8 cellular contexts compared by ENCODE assay signal in the genomic region with DNA sequence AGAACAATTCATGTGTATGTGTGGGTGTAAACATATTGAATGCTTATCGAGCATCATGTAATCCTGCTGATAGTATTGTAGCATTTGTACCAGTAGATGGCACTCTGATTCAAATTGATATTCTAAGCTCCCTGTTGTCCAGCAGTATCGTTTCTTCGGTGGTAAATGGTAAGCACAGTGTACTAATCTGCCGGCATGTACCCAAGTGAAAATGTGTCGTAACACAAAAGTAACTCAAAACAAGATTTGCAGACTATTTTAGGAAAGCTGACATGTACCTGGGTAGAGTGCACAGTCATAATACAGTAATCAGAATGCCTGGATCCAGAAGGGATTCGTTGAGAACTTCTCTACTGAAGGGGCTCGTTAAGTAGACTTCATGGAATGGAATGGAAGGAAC. TPM values are rescaled to one million over a fixed set of nuclear protein-coding genes. Genes with fewer than 3 reads are reported as not detected.
DNase-seq lines count a peak whose midpoint lies in the region; ATAC-seq and TF ChIP-seq lines count a peak whose summit lies in the region.

No MANE protein-coding gene starts in this region.

- H4K20me1 ChIP-seq in OCI-LY7 (ENCODE audit: insufficient read depth, low read length): no peaks in the 10 kb centered on the region

- no peaks in the 10 kb centered on the region for H3K9me2 ChIP-seq in OCI-LY7 (ENCODE audit: insufficient read depth, low read length)

- no peak for TF ChIP-seq POLR2A in transverse colon (IDR thresholded peaks at IDR 0.05)

- peak overlapping the region; percentile 79 for H2AFZ ChIP-seq in OCI-LY7 (ENCODE audit: low read length)

- no peak overlapping the region for H3K27ac ChIP-seq in OCI-LY7 (ENCODE audit: low read depth, low read length, poor library complexity, severe bottlenecking)
- H3K27ac ChIP-seq in transverse colon: no peak overlapping the region

- DNase-seq in COLO829 (ENCODE audit: low spot score) (peak; percentile 45), LoVo (ENCODE audit: low spot score) (peak; percentile 79), OCI-LY7 (ENCODE audit: low spot score) (peak; percentile 88), cerebellar cortex (ENCODE audit: low spot score) (peak; percentile 70), left lobe of liver (ENCODE audit: low spot score) (no peak), transverse colon (no peak)

- H3K79me2 ChIP-seq in OCI-LY7 (ENCODE audit: insufficient read depth, low read depth, low read length): no peaks in the 10 kb centered on the region

- peak; percentile 98 for TF ChIP-seq CTCF in OCI-LY7 (conservative IDR thresholded peaks at IDR 0.05; ENCODE audit: low read length)
- TF ChIP-seq CTCF in transverse colon (IDR thresholded peaks at IDR 0.05): peak; percentile 66 to 73 (median 67)

- CTCF ChIA-PET in OCI-LY7 (lab: Charles Lee; ENCODE audit: unreplicated experiment): interaction anchor here (1.4 kb wide), 1 partner anchor 37 kb away, joined by 8 read pairs; no protein-coding TSS in a partner anchor

- H3K36me3 ChIP-seq in OCI-LY7 (ENCODE audit: insufficient read depth, low read length): peaks cover 14% of the 10 kb centered on the region
- no peaks in the 10 kb centered on the region for H3K36me3 ChIP-seq in transverse colon

- intact Hi-C loops in OCI-LY7 (cut with micrococcal nuclease; ENCODE audit: unreplicated experiment) (loop anchor here (2.0 to 10.0 kb wide), 5 partner anchors 111 to 1028 kb away; a partner anchor contains a TSS), transverse colon (cut with DNase I; ENCODE audit: low total_unique reads) (no loop called here)

- H3K4me1 ChIP-seq in OCI-LY7 (ENCODE audit: insufficient read depth, low read length, poor library complexity, severe bottlenecking) (peaks cover 8% of the 10 kb centered on the region), transverse colon (peaks cover 0 to 20% (median 0%) of the 10 kb centered on the region in 4 donors)

- no TSS peak for BruUV-seq in OCI-LY7 (replicated peaks; lab: Mats Ljungman, UMichigan)

- peak; percentile 71 for ATAC-seq in GM19351 (IDR thresholded peaks at IDR 0.05; ENCODE audit: unreplicated experiment)
- ATAC-seq in left lobe of liver: peak; percentile 97
- ATAC-seq in HG02981 (IDR thresholded peaks at IDR 0.05; ENCODE audit: unreplicated experiment): no peak

- 0 out of 2 replicates have a peak, but pooled peaks cover 3% of the 10 kb centered on the region for H3K9me3 ChIP-seq in OCI-LY7 (ENCODE audit: low read length)
- H3K9me3 ChIP-seq in transverse colon: no peaks in the 10 kb centered on the region

- WGBS in transverse colon (ENCODE audit: low coverage in 1 of 2), 2 donors: 30 to 38% methylated on average over 5 to 7 of the region's 7 CpGs

- TF ChIP-seq EP300 in transverse colon (IDR thresholded peaks at IDR 0.05; ENCODE audit: low read depth): no peak

- H3K27me3 ChIP-seq in transverse colon: no peaks in the 10 kb centered on the region

- H3K4me3 ChIP-seq in OCI-LY7 (ENCODE audit: low read depth, low read length, poor library complexity, severe bottlenecking) (no peak overlapping the region), transverse colon (no peak overlapping the region)

- peak overlapping the region; percentile 31; the same call in 1 of the 2 replicates for H3K4me2 ChIP-seq in OCI-LY7 (ENCODE audit: low read length)

- POLR2A ChIA-PET in OCI-LY7 (lab: Charles Lee): interaction anchor here (0.6 to 1.0 kb wide), 4 partner anchors 38 to 826 kb away, joined by 3 read pairs; no protein-coding TSS in a partner anchor

- in situ Hi-C loops in transverse colon (cut with MboI; ENCODE audit: low pct_ligation_motif_present in 1 of 4, low pct_unique_long_range_greater_than_20kb in 1 of 4, low sequenced_read_pairs in 3 of 4): loop anchor here (10.0 to 25.0 kb wide), 6 partner anchors 366 to 1041 kb away; no protein-coding TSS in a partner anchor

RNA-seq across cellular contexts. Expression of a gene that starts 31.7 kb away (rescaled TPM):
- total RNA-seq in OCI-LY7 (2014; rRNA removed; shearing (Covaris generic)): 1.8 and 2.9 TPM in 2 replicates
- 1.8 and 2.8 TPM in 2 replicates for total RNA-seq in OCI-LY7 (2022)
- 0.20 TPM for total RNA-seq in left lobe of liver
- total RNA-seq in transverse colon: under 1 TPM in 3 of 4 donors, not detected in 1; 0.16 to 0.96 (median 0.40) TPM

Comparison
In these comparisons a context has a peak if more than half of its experiments do, and no peak if none do; other contexts are left out.
1. DNase-seq: peak in COLO829 (single experiment), LoVo (single experiment), OCI-LY7 (single experiment) and cerebellar cortex (single experiment); none in left lobe of liver (single experiment) and transverse colon (single experiment).